1 cellular context compared by ENCODE assay signal in genomic region chr3:194296448-194296831, GRCh38.
TF ChIP-seq lines count a peak whose summit lies in the region.

No MANE protein-coding gene starts in this region.

TF ChIP-seq in neural cell, 6 proteins besides CTCF, POLR2A, EP300 and RAD21 (continued from another document):
- TF ChIP-seq MXI1 (conservative IDR thresholded peaks at IDR 0.05; ENCODE audit: poor library complexity, severe bottlenecking) (no peak), POLR2AphosphoS5 (IDR thresholded peaks at IDR 0.05) (no peak)
